1 cellular context compared by ENCODE assay signal in the genomic region with DNA sequence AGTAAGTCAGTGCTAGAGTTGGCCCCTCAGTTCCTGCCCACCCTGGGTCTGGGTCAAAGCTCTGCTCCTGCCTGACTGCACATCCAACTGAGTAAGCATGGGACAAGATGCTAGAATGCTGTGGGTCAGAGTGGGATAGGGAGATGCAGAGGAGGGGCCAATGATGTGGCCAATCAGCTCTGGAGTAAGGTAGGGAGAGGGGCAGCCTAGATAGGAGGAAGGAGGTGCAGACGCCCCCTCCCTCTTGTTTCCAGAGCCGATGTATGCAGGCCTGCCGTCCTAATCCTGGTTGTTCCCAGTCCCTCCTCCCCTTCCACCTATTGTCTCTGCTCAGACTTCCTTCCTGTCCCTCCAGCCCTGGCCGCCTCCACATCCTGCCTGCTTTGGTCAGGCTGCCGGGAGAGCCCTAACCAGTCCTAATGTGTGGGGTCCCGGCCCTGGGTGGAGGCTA.
TF ChIP-seq lines count a peak whose summit lies in the region.

No MANE protein-coding gene starts in this region.

TF ChIP-seq in GM23338, 12 proteins besides CTCF, POLR2A, EP300 and RAD21 (continued from another document):
- TF ChIP-seq, protein P1, sequence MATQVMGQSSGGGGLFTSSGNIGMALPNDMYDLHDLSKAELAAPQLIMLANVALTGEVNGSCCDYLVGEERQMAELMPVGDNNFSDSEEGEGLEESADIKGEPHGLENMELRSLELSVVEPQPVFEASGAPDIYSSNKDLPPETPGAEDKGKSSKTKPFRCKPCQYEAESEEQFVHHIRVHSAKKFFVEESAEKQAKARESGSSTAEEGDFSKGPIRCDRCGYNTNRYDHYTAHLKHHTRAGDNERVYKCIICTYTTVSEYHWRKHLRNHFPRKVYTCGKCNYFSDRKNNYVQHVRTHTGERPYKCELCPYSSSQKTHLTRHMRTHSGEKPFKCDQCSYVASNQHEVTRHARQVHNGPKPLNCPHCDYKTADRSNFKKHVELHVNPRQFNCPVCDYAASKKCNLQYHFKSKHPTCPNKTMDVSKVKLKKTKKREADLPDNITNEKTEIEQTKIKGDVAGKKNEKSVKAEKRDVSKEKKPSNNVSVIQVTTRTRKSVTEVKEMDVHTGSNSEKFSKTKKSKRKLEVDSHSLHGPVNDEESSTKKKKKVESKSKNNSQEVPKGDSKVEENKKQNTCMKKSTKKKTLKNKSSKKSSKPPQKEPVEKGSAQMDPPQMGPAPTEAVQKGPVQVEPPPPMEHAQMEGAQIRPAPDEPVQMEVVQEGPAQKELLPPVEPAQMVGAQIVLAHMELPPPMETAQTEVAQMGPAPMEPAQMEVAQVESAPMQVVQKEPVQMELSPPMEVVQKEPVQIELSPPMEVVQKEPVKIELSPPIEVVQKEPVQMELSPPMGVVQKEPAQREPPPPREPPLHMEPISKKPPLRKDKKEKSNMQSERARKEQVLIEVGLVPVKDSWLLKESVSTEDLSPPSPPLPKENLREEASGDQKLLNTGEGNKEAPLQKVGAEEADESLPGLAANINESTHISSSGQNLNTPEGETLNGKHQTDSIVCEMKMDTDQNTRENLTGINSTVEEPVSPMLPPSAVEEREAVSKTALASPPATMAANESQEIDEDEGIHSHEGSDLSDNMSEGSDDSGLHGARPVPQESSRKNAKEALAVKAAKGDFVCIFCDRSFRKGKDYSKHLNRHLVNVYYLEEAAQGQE (IDR thresholded peaks at IDR 0.05; ENCODE audit: unreplicated experiment) = no peak
- TF ChIP-seq POLR2AphosphoS5 (IDR thresholded peaks at IDR 0.05; ENCODE audit: low read depth) = peak; percentile 86
- TF ChIP-seq STAT1 (IDR thresholded peaks at IDR 0.05; ENCODE audit: unreplicated experiment) = no peak
- TF ChIP-seq, protein P2, sequence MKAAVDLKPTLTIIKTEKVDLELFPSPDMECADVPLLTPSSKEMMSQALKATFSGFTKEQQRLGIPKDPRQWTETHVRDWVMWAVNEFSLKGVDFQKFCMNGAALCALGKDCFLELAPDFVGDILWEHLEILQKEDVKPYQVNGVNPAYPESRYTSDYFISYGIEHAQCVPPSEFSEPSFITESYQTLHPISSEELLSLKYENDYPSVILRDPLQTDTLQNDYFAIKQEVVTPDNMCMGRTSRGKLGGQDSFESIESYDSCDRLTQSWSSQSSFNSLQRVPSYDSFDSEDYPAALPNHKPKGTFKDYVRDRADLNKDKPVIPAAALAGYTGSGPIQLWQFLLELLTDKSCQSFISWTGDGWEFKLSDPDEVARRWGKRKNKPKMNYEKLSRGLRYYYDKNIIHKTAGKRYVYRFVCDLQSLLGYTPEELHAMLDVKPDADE (IDR thresholded peaks at IDR 0.05) = peak; percentile 77
- TF ChIP-seq EZH2phosphoT487 (IDR thresholded peaks at IDR 0.05; ENCODE audit: unreplicated experiment) = no peak
- TF ChIP-seq EZH2 (IDR thresholded peaks at IDR 0.05; ENCODE audit: low read depth, unreplicated experiment) = no peak
